Comparison of ENCODE assay signal across 8 cellular contexts in genomic region chr11:68036717-68037239, GRCh38. TPM values are rescaled to one million over a fixed set of nuclear protein-coding genes. Genes with fewer than 3 reads are reported as not detected.
DNase-seq lines count a peak whose midpoint lies in the region; ATAC-seq, FAIRE-seq and TF ChIP-seq lines count a peak whose summit lies in the region.

No MANE protein-coding gene starts in this region.

- no peaks in the 10 kb centered on the region for H3K36me3 Mint-ChIP-seq in T-helper 17 cell (ENCODE audit: low read depth)

- FAIRE-seq in GM12891 (lab: Jason Lieb, UNC), result no peak

- no peaks in the 10 kb centered on the region for H3K27me3 Mint-ChIP-seq in T-helper 17 cell

- DNase-seq in GM12891 (ENCODE audit: insufficient read length, low spot score) (no peak), T-helper 17 cell (no peak), globus pallidus (ENCODE audit: low spot score) (peak; percentile 31), posterior vena cava (ENCODE audit: low spot score) (peak; percentile 92), HCEC 1CT (no peak), NCI-H1930 (lab: John Stamatoyannopoulos, UW) (no peak), midbrain (lab: John Stamatoyannopoulos, UW) (no peak)

- intact Hi-C loops in posterior vena cava (cut with DNase I), result no loop called here

- ATAC-seq in T-helper 17 cell (peak; percentile 24), HG03039 (IDR thresholded peaks at IDR 0.05; ENCODE audit: unreplicated experiment) (no peak)

- no peak for TF ChIP-seq POLR2A in GM12891 (IDR thresholded peaks at IDR 0.05; ENCODE audit: low read depth, low read length)

- H3K27ac Mint-ChIP-seq in T-helper 17 cell, result peak overlapping the region; percentile 90

- H3K9me3 ChIP-seq in T-helper 17 cell (ENCODE audit: control insufficient read depth, low read length, poor library complexity, severe bottlenecking), result no peaks in the 10 kb centered on the region

- H3K4me3 Mint-ChIP-seq in T-helper 17 cell, result no peak overlapping the region

- peaks cover 23% of the 10 kb centered on the region for H3K4me1 Mint-ChIP-seq in T-helper 17 cell

TF ChIP-seq in GM12891, 5 proteins besides CTCF, POLR2A, EP300 and RAD21:
- TF ChIP-seq SPI1 (IDR thresholded peaks at IDR 0.05; ENCODE audit: low read depth, low read length) (peak; percentile 65), POU2F2 (IDR thresholded peaks at IDR 0.05; ENCODE audit: low read depth, low read length) (no peak)
TF ChIP-seq in GM12891: peak in this region for 1.

RNA-seq across cellular contexts. Expression of gene TCIRG1, which starts 2.0 kb away (rescaled TPM):
- polyA plus RNA-seq in GM12891 (2012; ENCODE audit: low read depth, missing spikeins), result 85.7 TPM
- total RNA-seq in T-helper 17 cell (100 to 1,000 TPM; 187 to 207 TPM), posterior vena cava (100 to 1,000 TPM in 1 of 2 donors, 10 to 100 TPM in 1; 80.8 to 105 TPM)

RNA-seq across cellular contexts. Expression of gene NDUFS8, which starts 6.3 kb away (rescaled TPM):
- polyA plus RNA-seq in GM12891 (2012; ENCODE audit: low read depth, missing spikeins), result 127 TPM
- total RNA-seq in T-helper 17 cell (10 to 100 TPM; 59.5 to 64.2 TPM), posterior vena cava (100 to 1,000 TPM in 1 of 2 donors, 10 to 100 TPM in 1; 95.3 to 101 TPM)

RNA-seq across cellular contexts. Expression of gene ALDH3B1, which starts 26.7 kb away (rescaled TPM):
- 0.06 TPM for polyA plus RNA-seq in GM12891 (2012; ENCODE audit: low read depth, missing spikeins)
- total RNA-seq in T-helper 17 cell (1 to 10 TPM; 1.1 TPM), posterior vena cava (10 to 100 TPM; 11.2 to 15.0 TPM)

RNA-seq across cellular contexts. Expression of gene UNC93B1, which starts 32.9 kb away (rescaled TPM):
- polyA plus RNA-seq in GM12891 (2012; ENCODE audit: low read depth, missing spikeins), result 34.5 TPM
- total RNA-seq in T-helper 17 cell (10 to 100 TPM; 24.7 to 27.2 TPM), posterior vena cava (10 to 100 TPM; 15.9 to 28.5 TPM)

Comparison
In these comparisons a context has a peak if more than half of its experiments do, and no peak if none do; other contexts are left out.
1. DNase-seq: peak in globus pallidus (single experiment) and posterior vena cava (single experiment); none in GM12891 (single experiment), T-helper 17 cell (0 of 3), HCEC 1CT (single experiment), NCI-H1930 (0 of 2) and midbrain (single experiment).
2. RNA of gene ALDH3B1, which starts 26.7 kb away (total RNA-seq): 11.2 to 15.0 TPM in posterior vena cava; 1.1 TPM in T-helper 17 cell; every median in the first group is over 4 times any median in the second.